In genomic region chr4:73589261-73589847, GRCh38 we compare ENCODE assay signal across 8 cellular contexts. TPM values are rescaled to one million over a fixed set of nuclear protein-coding genes. Genes with fewer than 3 reads are reported as not detected.
DNase-seq lines count a peak whose midpoint lies in the region; ATAC-seq and TF ChIP-seq lines count a peak whose summit lies in the region.

No MANE protein-coding gene starts in this region.

- no peak overlapping the region for H3K4me3 ChIP-seq in PC-9

- no peak overlapping the region for H3K27ac ChIP-seq in PC-9

- no peaks in the 10 kb centered on the region for H4K20me1 ChIP-seq in PC-9 (ENCODE audit: insufficient read depth)

- CTCF ChIA-PET in PC-9 (lab: Charles Lee): no interaction called here

- no peaks in the 10 kb centered on the region for H3K9me3 ChIP-seq in PC-9 (ENCODE audit: insufficient read depth, low read depth)

- peak; percentile 50 for DNase-seq in NCI-H1436 (lab: John Stamatoyannopoulos, UW)
- no peak for DNase-seq in left lobe of liver (ENCODE audit: low spot score)
- no peak for DNase-seq in NCI-H446 treated with DMSO at 0.1 percent for 48 hours (lab: John Stamatoyannopoulos, UW)
- no peak for DNase-seq in PC-9
- DNase-seq in activated gamma-delta T cell (lab: John Stamatoyannopoulos, UW): no peak
- no peak for DNase-seq in activated CD8-positive, alpha-beta memory T cell treated with anti-CD3 and anti-CD28 coated beads, Interleukin-2, amount 50 U/mL, for 48 hours

- H3F3A ChIP-seq in PC-9 (ENCODE audit: insufficient read depth, low read depth): no peaks in the 10 kb centered on the region

- H2AFZ ChIP-seq in PC-9: no peak overlapping the region

- peak; percentile 17 for ATAC-seq in GM18520 (IDR thresholded peaks at IDR 0.05; ENCODE audit: unreplicated experiment)
- peak; percentile 39 for ATAC-seq in HG02588 (IDR thresholded peaks at IDR 0.05; ENCODE audit: unreplicated experiment)
- ATAC-seq in left lobe of liver: peak; percentile 78

- H3K27me3 ChIP-seq in PC-9 (ENCODE audit: insufficient read depth, low read depth): no peaks in the 10 kb centered on the region

- no peak for TF ChIP-seq CTCF in PC-9 (conservative IDR thresholded peaks at IDR 0.05)

- no peak overlapping the region for H3K4me2 ChIP-seq in PC-9

- H3K36me3 ChIP-seq in PC-9 (ENCODE audit: low read depth): no peaks in the 10 kb centered on the region

- POLR2A ChIA-PET in PC-9 (lab: Charles Lee; ENCODE audit: unreplicated experiment): interaction anchor here (0.6 kb wide), 1 partner anchor 1475 kb away, joined by 3 read pairs; no protein-coding TSS in a partner anchor

- no TSS peak for BruUV-seq in PC-9 (replicated peaks; lab: Mats Ljungman, UMichigan)

- H3K9me2 ChIP-seq in PC-9 (ENCODE audit: insufficient read depth): no peaks in the 10 kb centered on the region

- H3K79me2 ChIP-seq in PC-9 (ENCODE audit: low read depth): no peaks in the 10 kb centered on the region

- intact Hi-C loops in PC-9 (cut with micrococcal nuclease; ENCODE audit: unreplicated experiment): no loop called here

- H3K4me1 ChIP-seq in PC-9 (replicated peaks; ENCODE audit: insufficient read depth): no peaks in the 10 kb centered on the region

RNA-seq across cellular contexts. Expression of gene RASSF6, which starts 30.9 kb away (rescaled TPM):
- total RNA-seq in left lobe of liver (0.23 TPM), PC-9 (2021) (0.40 and 0.59 TPM in 2 replicates)

Comparison
In these comparisons a context has a peak if more than half of its experiments do, and no peak if none do; other contexts are left out.
1. ATAC-seq: peak in every context shown above with its lines; median percentile 78 in left lobe of liver; 39 in HG02588; 17 in GM18520.